ENCODE assay signal across 12 cellular contexts in the genomic region with DNA sequence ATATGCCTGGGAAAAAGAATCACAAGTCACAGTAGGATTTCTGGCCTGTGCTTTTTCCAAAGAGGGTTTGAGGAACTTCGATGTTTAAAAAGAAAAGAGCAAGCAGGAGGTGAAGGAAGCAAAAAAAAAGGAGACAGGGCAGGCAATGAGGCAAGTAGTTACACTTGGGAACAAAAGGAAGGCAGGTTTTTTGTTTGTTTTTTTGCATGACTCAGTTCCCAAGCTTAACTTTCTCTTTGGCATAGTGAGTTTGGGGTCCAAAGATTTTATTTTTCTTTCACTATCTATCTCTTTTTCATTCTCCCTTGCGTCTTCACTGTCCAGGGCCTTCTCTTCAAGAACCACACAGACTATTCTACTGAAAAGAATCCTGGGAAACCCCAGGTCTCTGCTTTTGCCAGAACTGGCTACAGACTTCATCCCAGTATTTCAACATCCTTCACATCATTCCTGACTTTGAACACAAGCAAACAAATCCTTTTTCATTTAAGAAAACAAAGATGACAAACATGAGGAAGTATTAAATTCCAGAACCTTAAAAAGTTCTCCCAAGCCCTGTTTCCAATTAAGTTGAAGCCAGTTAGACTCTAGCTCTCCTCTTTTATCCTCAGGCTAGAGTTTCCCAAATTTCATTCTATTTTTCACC.
DNase-seq lines count a peak whose midpoint lies in the region; ATAC-seq and TF ChIP-seq lines count a peak whose summit lies in the region.
"Had no signal": no experiment of that assay in that cellular context is flagged by ENCODE, and none has a peak within 500 bp of the region (broad histone marks: within the 10 kb centered on the region; RNA-seq: fewer than 3 reads in every experiment).

No MANE protein-coding gene starts in this region.

- intact Hi-C loops in sciatic nerve (cut with DNase I) = no loop called here

- peak; percentile 94 for ATAC-seq in sciatic nerve
- ATAC-seq: activated T-cell treated with anti-CD3 and anti-CD28 coated beads, Interleukin-2, amount 50 U/mL, for 4 hours; pancreas had no signal

- H3K4me3 ChIP-seq in fibroblast of the aortic adventitia (ENCODE audit: low read depth, low read length) = no peak overlapping the region
- H3K4me3 ChIP-seq: pancreas had no signal

- DNase-seq in AG20443 (ENCODE audit: low spot score) = peak; percentile 66
- DNase-seq in RPMI7951 (ENCODE audit: low read depth) = peak; percentile 14
- peak; percentile 85 for DNase-seq in fibroblast of the aortic adventitia (ENCODE audit: low read depth)
- DNase-seq in sciatic nerve (ENCODE audit: low spot score) = no peak
- no peak for DNase-seq in NCI-H1436 (lab: John Stamatoyannopoulos, UW)
- DNase-seq in activated T-cell treated with anti-CD3 and anti-CD28 coated beads for 4 hours = no peak
- DNase-seq in NCI-H82 treated with DMSO at 0.1 percent for 48 hours (lab: John Stamatoyannopoulos, UW; ENCODE audit: unreplicated experiment) = no peak
- DNase-seq in effector CD8-positive, alpha-beta T cell (lab: John Stamatoyannopoulos, UW) = no peak
- DNase-seq: activated CD4-positive, CD25-positive, alpha-beta regulatory T cell treated with anti-CD3 and anti-CD28 coated beads, Interleukin-2, amount 50 U/mL, for 72 hours; activated T-cell treated with anti-CD3 and anti-CD28 coated beads, Interleukin-2, amount 50 U/mL, for 4 hours; NCI-H2171 treated with DMSO at 0.1 percent for 48 hours; pancreas had no signal

- no peak for TF ChIP-seq CTCF in fibroblast of the aortic adventitia (IDR thresholded peaks at IDR 0.05; ENCODE audit: insufficient read depth, low read length)

Comparison
In these comparisons a context has a peak if more than half of its experiments do, and no peak if none do; other contexts are left out.
1. DNase-seq: peak in AG20443 (single experiment), RPMI7951 (single experiment) and fibroblast of the aortic adventitia (single experiment); none in sciatic nerve (single experiment), NCI-H1436 (single experiment), activated T-cell treated with anti-CD3 and anti-CD28 coated beads for 4 hours (single experiment), NCI-H82 treated with DMSO at 0.1 percent for 48 hours (single experiment) and effector CD8-positive, alpha-beta T cell (single experiment).